8 cellular contexts compared by ENCODE assay signal in the genomic region with DNA sequence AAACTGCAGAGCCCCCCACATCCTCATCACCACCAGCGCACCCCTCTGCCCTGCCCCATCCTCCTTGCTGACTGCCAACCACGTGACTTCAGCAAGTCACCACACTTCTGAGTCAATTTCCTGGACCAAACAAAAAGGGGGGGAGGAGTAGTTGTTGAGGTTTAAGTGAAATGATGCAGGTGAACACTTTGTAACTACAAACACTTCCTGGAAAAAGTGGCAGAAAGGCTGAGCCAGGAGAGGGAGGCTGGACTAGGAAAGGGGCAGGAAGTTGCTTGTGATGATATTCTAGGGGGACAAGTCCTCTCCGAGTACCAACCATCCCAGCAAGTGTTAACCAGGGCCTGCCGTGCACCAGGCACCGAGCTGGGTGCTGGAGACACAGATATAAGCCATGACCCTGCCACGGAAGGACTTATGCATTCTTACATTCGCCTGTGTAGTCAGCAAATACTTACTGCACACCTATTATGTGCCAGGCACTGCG.
DNase-seq lines count a peak whose midpoint lies in the region; ATAC-seq, FAIRE-seq and TF ChIP-seq lines count a peak whose summit lies in the region.

No MANE protein-coding gene starts in this region.

- H3K4me3 ChIP-seq in GM12878: peak overlapping the region; percentile 43; the same call in 1 of the 2 replicates
- H3K4me3 ChIP-seq in naive thymus-derived CD4-positive, alpha-beta T cell (ENCODE audit: low read length): peak overlapping the region; percentile 48

- intact Hi-C loops in GM12878 (cut with micrococcal nuclease; ENCODE audit: unreplicated experiment): loop anchor here (2.0 kb wide), 1 partner anchor 28 kb away; no protein-coding TSS in a partner anchor
- intact Hi-C loops in naive thymus-derived CD4-positive, alpha-beta T cell (cut with micrococcal nuclease): loop anchor here (1.0 to 10.0 kb wide), 10 partner anchors 9 to 1273 kb away; partner anchors contain the start of genes PREX1 (in 2 of the 2) and ZNFX1 (in 1 of the 2)

- CTCF ChIA-PET in GM12878 (lab: Yijun Ruan, JAX): interaction anchor here (1.3 kb wide), 1 partner anchor 38 kb away, joined by 4 read pairs; no protein-coding TSS in a partner anchor
- CTCF ChIA-PET in naive thymus-derived CD4-positive, alpha-beta T cell (lab: Charles Lee): interaction anchor here (0.6 kb wide), 1 partner anchor 457 kb away, joined by 3 read pairs; no protein-coding TSS in a partner anchor

- peaks cover 53% of the 10 kb centered on the region for H3K4me1 ChIP-seq in GM12878 (ENCODE audit: control insufficient read depth, insufficient read depth, low read length)
- H3K4me1 ChIP-seq in naive thymus-derived CD4-positive, alpha-beta T cell (ENCODE audit: control insufficient read depth in 2 of 2, insufficient read depth in 2 of 2, low read length in 2 of 2): peaks cover 45 to 72% of the 10 kb centered on the region in 2 donors

- TF ChIP-seq EP300 in GM12878 (IDR thresholded peaks at IDR 0.05; ENCODE audit: borderline replicate concordance in 1 of 2, control insufficient read depth in 1 of 2, low read depth in 2 of 2, low read length in 2 of 2): no peak; a peak in 1 of 4 replicates

- DNase-seq in Daoy (ENCODE audit: low read depth) (peak; percentile 67), T-helper 9 cell (peak; percentile 64), GM12878 (ENCODE audit: low read depth, low spot score) (no peak), D721Med (ENCODE audit: insufficient read length, low spot score) (no peak), islet precursor cell (no peak)
- DNase-seq in naive thymus-derived CD4-positive, alpha-beta T cell: peak in 8 of 9 donors; percentile 21 to 74 (median 62)

- peaks cover 13% of the 10 kb centered on the region for H3K9me3 ChIP-seq in GM12878 (replicated peaks; ENCODE audit: control insufficient read depth, insufficient read depth, low read length)
- no peaks in the 10 kb centered on the region for H3K9me3 ChIP-seq in naive thymus-derived CD4-positive, alpha-beta T cell (ENCODE audit: control insufficient read depth in 2 of 3, low read length in 3 of 3)

- peaks cover 38 to 86% (median 58%) of the 10 kb centered on the region in 7 donors for H3K4me1 Mint-ChIP-seq in naive thymus-derived CD4-positive, alpha-beta T cell

- RAD21 ChIA-PET in GM12878 (lab: Charles Lee; ENCODE audit: unreplicated experiment): interaction anchor here (1.1 to 2.1 kb wide), 4 partner anchors 19 to 103 kb away, joined by 3 to 8 read pairs (median 5); no protein-coding TSS in a partner anchor

- H3K27me3 ChIP-seq in GM12878 (replicated peaks in 1 of 2; ENCODE audit: control insufficient read depth in 2 of 2, insufficient read depth in 2 of 2, low read length in 1 of 2): no peaks in the 10 kb centered on the region
- no peaks in the 10 kb centered on the region for H3K27me3 ChIP-seq in naive thymus-derived CD4-positive, alpha-beta T cell (ENCODE audit: control insufficient read depth in 2 of 2, insufficient read depth in 2 of 2, low read length in 2 of 2)

- POLR2A ChIA-PET in GM12878 (lab: Charles Lee): interaction anchor here (1.4 kb wide), 1 partner anchor 28 kb away, joined by 6 read pairs; no protein-coding TSS in a partner anchor
- POLR2A ChIA-PET in naive thymus-derived CD4-positive, alpha-beta T cell (lab: Charles Lee): no interaction called here

- peaks cover 0 to 71% (median 2%) of the 10 kb centered on the region in 5 donors for H3K36me3 Mint-ChIP-seq in naive thymus-derived CD4-positive, alpha-beta T cell

- H3K4me3 Mint-ChIP-seq in naive thymus-derived CD4-positive, alpha-beta T cell: peak overlapping the region in 9 of 10 donors; percentile 54 to 81 (median 70)

- no peak overlapping the region; the same call in 1 of the 2 replicates for H3K9ac ChIP-seq in GM12878 (ENCODE audit: control insufficient read depth, insufficient read depth, low read length)

- no TSS peak for BruUV-seq in GM12878 (replicated peaks; lab: Mats Ljungman, UMichigan)

- H3K9me3 Mint-ChIP-seq in naive thymus-derived CD4-positive, alpha-beta T cell: peaks cover 0 to 15% (median 0%) of the 10 kb centered on the region in 11 donors

- TF ChIP-seq RAD21 in GM12878 (IDR thresholded peaks at IDR 0.05; ENCODE audit: insufficient read depth, low read depth, low read length): 0 out of 2 replicates have a peak, but pooled peaks have one; percentile 2

- TF ChIP-seq POLR2A in GM12878 (IDR thresholded peaks at IDR 0.05; ENCODE audit: low read depth, low read length): peak; percentile 57; the same call in 1 of the 2 replicates

- 5% methylated on average over 8 of the region's 8 CpGs for WGBS in GM12878 (ENCODE audit: insufficient coverage, insufficient replicate concordance, low lambda C conversion rate, missing lambda C conversion rate)

- H3K36me3 ChIP-seq in GM12878 (ENCODE audit: control insufficient read depth in 2 of 2, insufficient read depth in 2 of 2, low read length in 1 of 2): peaks cover 3 to 21% of the 10 kb centered on the region in 2 experiments; a peak in 3 of 4 replicates
- no peaks in the 10 kb centered on the region for H3K36me3 ChIP-seq in naive thymus-derived CD4-positive, alpha-beta T cell (ENCODE audit: control insufficient read depth in 2 of 3, insufficient read depth in 3 of 3, low read length in 3 of 3)

- FAIRE-seq in GM12878 (lab: Jason Lieb, UNC) (peak; percentile 7), D721Med (lab: Jason Lieb, UNC) (no peak)

- H3K4me2 ChIP-seq in GM12878 (ENCODE audit: control insufficient read depth, insufficient read depth): peak overlapping the region; percentile 59

- no peak overlapping the region; the same call in 1 of the 2 replicates for H2AFZ ChIP-seq in GM12878 (ENCODE audit: control insufficient read depth, low read depth, low read length)

- peak overlapping the region; percentile 85 to 95 (median 93) for H3K27ac Mint-ChIP-seq in naive thymus-derived CD4-positive, alpha-beta T cell

- SMC1A ChIA-PET in GM12878 (lab: Charles Lee; ENCODE audit: uncharacterized antibody, unreplicated experiment): interaction anchor here (0.6 to 3.4 kb wide), 9 partner anchors 9 to 146 kb away, joined by 3 to 16 read pairs (median 5); no protein-coding TSS in a partner anchor

- no peaks in the 10 kb centered on the region for H3K27me3 Mint-ChIP-seq in naive thymus-derived CD4-positive, alpha-beta T cell

- ATAC-seq in HG03280 (IDR thresholded peaks at IDR 0.05; ENCODE audit: unreplicated experiment) (peak; percentile 57), GM12878 (peak; percentile 83), GM21390 (IDR thresholded peaks at IDR 0.05; ENCODE audit: unreplicated experiment) (no peak)
- ATAC-seq in naive thymus-derived CD4-positive, alpha-beta T cell: peak; percentile 85

- in situ Hi-C loops in GM12878 (cut with MboI): no loop called here

- H3K27ac ChIP-seq in GM12878 (ENCODE audit: control insufficient read depth, insufficient read depth): peak overlapping the region; percentile 77
- peak overlapping the region; percentile 57 for H3K27ac ChIP-seq in naive thymus-derived CD4-positive, alpha-beta T cell (ENCODE audit: low read depth, low read length)

- H3K79me2 ChIP-seq in GM12878 (ENCODE audit: control insufficient read depth, insufficient read depth, low read length): peaks cover 94% of the 10 kb centered on the region

- TF ChIP-seq CTCF in GM12878 (IDR thresholded peaks at IDR 0.05 in 2 of 3, conservative IDR thresholded peaks at IDR 0.05 in 1 of 3; ENCODE audit: control insufficient read depth in 2 of 3, extremely low read depth in 1 of 3, insufficient read depth in 1 of 3, low read depth in 3 of 3, low read length in 3 of 3) (no peak), D721Med (IDR thresholded peaks at IDR 0.05; ENCODE audit: insufficient read depth, missing control alignments) (no peak)

- no peaks in the 10 kb centered on the region for H4K20me1 ChIP-seq in GM12878 (ENCODE audit: control insufficient read depth, insufficient read depth)

TF ChIP-seq in GM12878, 131 proteins besides CTCF, POLR2A, EP300 and RAD21 (continues in another document):
- TF ChIP-seq BHLHE40 (IDR thresholded peaks at IDR 0.05; ENCODE audit: borderline replicate concordance in 1 of 2, low read depth in 2 of 2, low read length in 1 of 2) (peak; percentile 38 to 48; a peak in 2 of 4 replicates), MTA3 (IDR thresholded peaks at IDR 0.05; ENCODE audit: borderline replicate concordance, low read length) (no peak), JUND (IDR thresholded peaks at IDR 0.05; ENCODE audit: low read depth, low read length) (no peak), ZNF24 (IDR thresholded peaks at IDR 0.05) (no peak), MXI1 (IDR thresholded peaks at IDR 0.05; ENCODE audit: low read depth, low read length) (no peak), KDM1A (IDR thresholded peaks at IDR 0.05; ENCODE audit: borderline replicate concordance) (no peak), DPF2 (IDR thresholded peaks at IDR 0.05) (0 out of 2 replicates have a peak, but pooled peaks have one; percentile 19), FOXM1 (IDR thresholded peaks at IDR 0.05; ENCODE audit: low read depth, low read length) (no peak), NBN (IDR thresholded peaks at IDR 0.05) (0 out of 2 replicates have a peak, but pooled peaks have one; percentile 18), PML (IDR thresholded peaks at IDR 0.05; ENCODE audit: low read length) (no peak), MYB (IDR thresholded peaks at IDR 0.05; ENCODE audit: borderline replicate concordance, low read depth, low read length) (no peak), CREB1 (IDR thresholded peaks at IDR 0.05; ENCODE audit: low read depth) (peak; percentile 49; the same call in 1 of the 2 replicates), CHD2 (IDR thresholded peaks at IDR 0.05; ENCODE audit: borderline replicate concordance, low read depth, low read length) (0 out of 2 replicates have a peak, but pooled peaks have one; percentile 27), RAD51 (IDR thresholded peaks at IDR 0.05) (peak; percentile 96), RFX5 (IDR thresholded peaks at IDR 0.05; ENCODE audit: low read depth, low read length) (no peak)
- TF ChIP-seq, protein P1, sequence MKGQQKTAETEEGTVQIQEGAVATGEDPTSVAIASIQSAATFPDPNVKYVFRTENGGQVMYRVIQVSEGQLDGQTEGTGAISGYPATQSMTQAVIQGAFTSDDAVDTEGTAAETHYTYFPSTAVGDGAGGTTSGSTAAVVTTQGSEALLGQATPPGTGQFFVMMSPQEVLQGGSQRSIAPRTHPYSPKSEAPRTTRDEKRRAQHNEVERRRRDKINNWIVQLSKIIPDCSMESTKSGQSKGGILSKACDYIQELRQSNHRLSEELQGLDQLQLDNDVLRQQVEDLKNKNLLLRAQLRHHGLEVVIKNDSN (IDR thresholded peaks at IDR 0.05; ENCODE audit: borderline replicate concordance, extremely low read length, insufficient read depth, low read depth, low read length): peak; percentile 79
- TF ChIP-seq, protein P2, sequence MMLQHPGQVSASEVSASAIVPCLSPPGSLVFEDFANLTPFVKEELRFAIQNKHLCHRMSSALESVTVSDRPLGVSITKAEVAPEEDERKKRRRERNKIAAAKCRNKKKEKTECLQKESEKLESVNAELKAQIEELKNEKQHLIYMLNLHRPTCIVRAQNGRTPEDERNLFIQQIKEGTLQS (IDR thresholded peaks at IDR 0.05; ENCODE audit: borderline replicate concordance, extremely low read depth, low read depth, low read length): peak; percentile 18; the same call in 1 of the 2 replicates

Comparison
In these comparisons a context has a peak if more than half of its experiments do, and no peak if none do; other contexts are left out.
1. DNase-seq: peak in Daoy (single experiment), T-helper 9 cell (single experiment) and naive thymus-derived CD4-positive, alpha-beta T cell (8 of 9); none in GM12878 (single experiment), D721Med (single experiment) and islet precursor cell (single experiment).